Comparison of ENCODE assay signal across 9 cellular contexts in the genomic region with DNA sequence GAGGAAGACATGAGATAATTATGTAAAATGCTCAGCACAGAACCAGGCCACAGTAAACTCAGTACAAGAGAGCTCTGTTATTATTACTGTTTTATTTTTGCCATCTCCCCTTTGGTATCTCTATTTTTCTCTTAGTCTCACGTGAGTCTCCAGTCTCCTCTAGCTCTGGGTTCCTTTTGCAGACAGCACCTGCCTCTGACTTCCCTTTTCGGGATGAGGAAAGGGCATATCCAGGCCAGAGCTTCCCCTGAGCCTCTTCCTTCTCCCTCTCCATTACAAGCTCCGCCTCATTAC. TPM values are rescaled to one million over a fixed set of nuclear protein-coding genes. Genes with fewer than 3 reads are reported as not detected.
A peak's percentile ranks its signal among the peaks of the same experiment; 100 is the strongest.
DNase-seq lines count a peak whose midpoint lies in the region; ATAC-seq, FAIRE-seq and TF ChIP-seq lines count a peak whose summit lies in the region.
"Had no signal": no experiment of that assay in that cellular context is flagged by ENCODE, and none has a peak within 500 bp of the region (broad histone marks: within the 10 kb centered on the region; RNA-seq: fewer than 3 reads in every experiment).

No MANE protein-coding gene starts in this region.

- no peaks in the 10 kb centered on the region for H3K27me3 Mint-ChIP-seq in CD8-positive, alpha-beta T cell (ENCODE audit: low read depth)
- H3K27me3 Mint-ChIP-seq in activated B cell treated with CpG ODN at 0.5 μM for 24 hours, result peaks cover 5% of the 10 kb centered on the region

- H3K27ac Mint-ChIP-seq in CD8-positive, alpha-beta T cell, result peak overlapping the region; percentile 50
- peak overlapping the region; percentile 89 for H3K27ac Mint-ChIP-seq in activated B cell treated with CpG ODN at 0.5 μM for 24 hours

- H3K9ac ChIP-seq in Karpas-422 (ENCODE audit: low read length), result peak overlapping the region; percentile 75
- peak overlapping the region; percentile 81 for H3K9ac ChIP-seq in smooth muscle cell (ENCODE audit: low read depth)

- no peaks in the 10 kb centered on the region for H3K9me3 ChIP-seq in CD8-positive, alpha-beta T cell (ENCODE audit: low read length)
- H3K9me3 ChIP-seq in Karpas-422 (ENCODE audit: low read length) (no peaks in the 10 kb centered on the region), left ventricle myocardium inferior (replicated peaks) (no peaks in the 10 kb centered on the region), smooth muscle cell (replicated peaks; ENCODE audit: low read depth) (no peaks in the 10 kb centered on the region), small intestine (ENCODE audit: control insufficient read depth, low read depth) (no peaks in the 10 kb centered on the region)

- peaks cover 20% of the 10 kb centered on the region for H3K4me1 ChIP-seq in CD8-positive, alpha-beta T cell (ENCODE audit: insufficient read depth, low read length)
- H3K4me1 ChIP-seq in Karpas-422 (ENCODE audit: low read length), result peaks cover 22% of the 10 kb centered on the region
- peaks cover 27% of the 10 kb centered on the region for H3K4me1 ChIP-seq in left ventricle myocardium inferior
- peaks cover 12% of the 10 kb centered on the region for H3K4me1 ChIP-seq in smooth muscle cell (ENCODE audit: low read depth)
- peaks cover 5 to 6% of the 10 kb centered on the region in 2 donors for H3K4me1 ChIP-seq in small intestine (ENCODE audit: control insufficient read depth in 2 of 2, insufficient read depth in 1 of 2, low read depth in 1 of 2, low read length in 1 of 2)

- H3K27ac ChIP-seq in CD8-positive, alpha-beta T cell (ENCODE audit: low read depth, low read length), result no peak overlapping the region
- H3K27ac ChIP-seq in Karpas-422 (ENCODE audit: low read length), result no peak overlapping the region
- H3K27ac ChIP-seq in left ventricle myocardium inferior (replicated peaks), result peak overlapping the region; percentile 81
- H3K27ac ChIP-seq in smooth muscle cell (ENCODE audit: low read depth), result peak overlapping the region; percentile 81
- peak overlapping the region in 1 of 2 donors; percentile 74 for H3K27ac ChIP-seq in small intestine (ENCODE audit: low read depth in 1 of 2, low read length in 1 of 2)

- POLR2A ChIA-PET in CD8-positive, alpha-beta T cell (lab: Charles Lee), result interaction anchor here (0.7 to 1.4 kb wide), 2 partner anchors 27 to 69 kb away, joined by 3 to 6 read pairs; no protein-coding TSS in a partner anchor
- POLR2A ChIA-PET in activated B cell treated with CpG ODN at 0.5 μM for 24 hours (lab: Charles Lee), result interaction anchor here (0.5 to 2.4 kb wide), 19 partner anchors 7 to 1675 kb away, joined by 3 to 26 read pairs (median 4); a partner anchor contains a TSS

- TF ChIP-seq CTCF in CD8-positive, alpha-beta T cell (IDR thresholded peaks at IDR 0.05), result no peak
- TF ChIP-seq CTCF in activated B cell treated with CpG ODN at 0.5 μM for 24 hours (IDR thresholded peaks at IDR 0.05) (no peak), left ventricle myocardium inferior (IDR thresholded peaks at IDR 0.05; ENCODE audit: borderline replicate concordance) (no peak), smooth muscle cell (IDR thresholded peaks at IDR 0.05; ENCODE audit: borderline replicate concordance, insufficient read depth, poor library complexity, severe bottlenecking) (no peak)

- peaks cover 37% of the 10 kb centered on the region for H3K4me1 Mint-ChIP-seq in CD8-positive, alpha-beta T cell (ENCODE audit: low read depth)
- H3K4me1 Mint-ChIP-seq in activated B cell treated with CpG ODN at 0.5 μM for 24 hours, result peaks cover 43% of the 10 kb centered on the region

- H2AFZ ChIP-seq in Karpas-422 (ENCODE audit: low read length) (peak overlapping the region; percentile 40; the same call in 1 of the 2 replicates), smooth muscle cell (ENCODE audit: low read depth) (peak overlapping the region; percentile 85)

- H3K4me3 ChIP-seq in CD8-positive, alpha-beta T cell (ENCODE audit: low read depth, low read length), result peak overlapping the region; percentile 55
- H3K4me3 ChIP-seq in Karpas-422 (ENCODE audit: low read length) (peak overlapping the region; percentile 92), left ventricle myocardium inferior (peak overlapping the region; percentile 76), smooth muscle cell (peak overlapping the region; percentile 54), small intestine (ENCODE audit: low read depth in 1 of 2, low read length in 2 of 2) (peak overlapping the region in 1 of 2 donors; percentile 57)

- H3K36me3 ChIP-seq in CD8-positive, alpha-beta T cell (ENCODE audit: insufficient read depth, low read length), result no peaks in the 10 kb centered on the region
- H3K36me3 ChIP-seq in Karpas-422 (ENCODE audit: insufficient read depth, low read length), result no peaks in the 10 kb centered on the region
- no peaks in the 10 kb centered on the region for H3K36me3 ChIP-seq in left ventricle myocardium inferior
- no peaks in the 10 kb centered on the region for H3K36me3 ChIP-seq in smooth muscle cell (ENCODE audit: low read depth)
- H3K36me3 ChIP-seq in small intestine (ENCODE audit: control insufficient read depth in 2 of 2, insufficient read depth in 2 of 2, low read length in 2 of 2), result no peaks in the 10 kb centered on the region

- DNase-seq in CD8-positive, alpha-beta T cell, result no peak
- DNase-seq in Karpas-422 (peak; percentile 62), activated B cell treated with CpG ODN at 0.5 μM for 24 hours (no peak), left ventricle myocardium inferior (no peak), smooth muscle cell (lab: John Stamatoyannopoulos, UW; ENCODE audit: unreplicated experiment) (no peak), small intestine (no peak), NCI-H1417 treated with DMSO at 0.1 percent for 48 hours (lab: John Stamatoyannopoulos, UW) (no peak)

- H3K9me2 ChIP-seq in Karpas-422 (replicated peaks; ENCODE audit: insufficient read depth, low read length), result no peaks in the 10 kb centered on the region

- H3K9me3 Mint-ChIP-seq in CD8-positive, alpha-beta T cell, result no peaks in the 10 kb centered on the region
- H3K9me3 Mint-ChIP-seq in activated B cell treated with CpG ODN at 0.5 μM for 24 hours, result no peaks in the 10 kb centered on the region

- no peaks in the 10 kb centered on the region for H3F3A ChIP-seq in smooth muscle cell (ENCODE audit: low read depth)

- intact Hi-C loops in CD8-positive, alpha-beta T cell (cut with DNase I, micrococcal nuclease), result loop anchor here (2.0 to 5.0 kb wide), 3 partner anchors 27 to 71 kb away; a partner anchor contains a TSS
- intact Hi-C loops in activated B cell treated with CpG ODN at 0.5 μM for 24 hours (cut with micrococcal nuclease) (loop anchor here (2.0 kb wide), 2 partner anchors 27 to 321 kb away; no protein-coding TSS in a partner anchor), left ventricle myocardium inferior (cut with micrococcal nuclease) (no loop called here)

- CTCF ChIA-PET in CD8-positive, alpha-beta T cell (lab: Charles Lee), result interaction anchor here (0.7 to 2.1 kb wide), 3 partner anchors 14 to 42 kb away, joined by 3 to 9 read pairs (median 4); no protein-coding TSS in a partner anchor
- CTCF ChIA-PET in activated B cell treated with CpG ODN at 0.5 μM for 24 hours (lab: Charles Lee), result interaction anchor here (1.3 to 1.6 kb wide), 2 partner anchors 10 to 24 kb away, joined by 4 to 7 read pairs; no protein-coding TSS in a partner anchor

- no peak for ATAC-seq in CD8-positive, alpha-beta T cell
- ATAC-seq in activated B cell treated with CpG ODN at 0.5 μM for 24 hours (ENCODE audit: low read depth), result no peak
- ATAC-seq in HG02840 (IDR thresholded peaks at IDR 0.05; ENCODE audit: low FRiP score, unreplicated experiment), result no peak

- H3K4me2 ChIP-seq in Karpas-422 (ENCODE audit: low read depth, low read length, poor library complexity, severe bottlenecking), result peak overlapping the region; percentile 99
- peak overlapping the region; percentile 85 for H3K4me2 ChIP-seq in smooth muscle cell

- no peaks in the 10 kb centered on the region for H3K27me3 ChIP-seq in CD8-positive, alpha-beta T cell (ENCODE audit: insufficient read depth, low read length)
- H3K27me3 ChIP-seq in Karpas-422 (ENCODE audit: low read length), result no peaks in the 10 kb centered on the region
- peaks cover 4% of the 10 kb centered on the region for H3K27me3 ChIP-seq in left ventricle myocardium inferior (ENCODE audit: low read depth)
- H3K27me3 ChIP-seq in smooth muscle cell (ENCODE audit: low read depth), result peaks cover 8% of the 10 kb centered on the region
- no peaks in the 10 kb centered on the region for H3K27me3 ChIP-seq in small intestine (ENCODE audit: control insufficient read depth in 2 of 2, insufficient read depth in 2 of 2, low read length in 2 of 2)

- peak overlapping the region; percentile 82 for H3K4me3 Mint-ChIP-seq in CD8-positive, alpha-beta T cell
- H3K4me3 Mint-ChIP-seq in activated B cell treated with CpG ODN at 0.5 μM for 24 hours, result peak overlapping the region; percentile 95

- WGBS in smooth muscle cell (ENCODE audit: low lambda C conversion rate), result 31% methylated on average over 3 of the region's 3 CpGs
- WGBS in small intestine, 3 donors, result 8 to 24% (median 19%) methylated on average over 3 of the region's 3 CpGs

- no peaks in the 10 kb centered on the region for H3K36me3 Mint-ChIP-seq in CD8-positive, alpha-beta T cell
- H3K36me3 Mint-ChIP-seq in activated B cell treated with CpG ODN at 0.5 μM for 24 hours (ENCODE audit: low read depth), result no peaks in the 10 kb centered on the region

- H4K20me1 ChIP-seq in Karpas-422 (ENCODE audit: insufficient read depth, low read depth, low read length) (no peaks in the 10 kb centered on the region; the same call in 1 of the 2 replicates), smooth muscle cell (ENCODE audit: low read depth) (no peaks in the 10 kb centered on the region)

- H3K79me2 ChIP-seq in Karpas-422 (ENCODE audit: low read length) (peaks cover 10% of the 10 kb centered on the region), smooth muscle cell (ENCODE audit: low read depth) (no peaks in the 10 kb centered on the region)

- FAIRE-seq in small intestine (lab: Jason Lieb, UNC), result no peak

RNA-seq across cellular contexts. Expression of a gene that starts 6.1 kb away (rescaled TPM):
- total RNA-seq in CD8-positive, alpha-beta T cell, result not detected
- total RNA-seq in Karpas-422 (2014; rRNA removed; shearing (Covaris generic); ENCODE audit: low replicate concordance), result not detected in 2 replicates
- total RNA-seq in activated B cell treated with CpG ODN at 0.5 μM for 24 hours (1.00 and 2.4 TPM in 2 replicates), left ventricle myocardium inferior (0.49 TPM), smooth muscle cell (24.1 and 31.3 TPM in 2 replicates)
- polyA plus RNA-seq in smooth muscle cell (23.7 and 44.9 TPM in 2 replicates), small intestine (1 to 10 TPM; 5.8 to 10.0 (median 8.1) TPM)
- total RNA-seq: pulmonary artery endothelial cell had no signal

RNA-seq across cellular contexts. Expression of a gene that starts 31.0 kb away (rescaled TPM):
- 1 to 10 TPM; 4.8 to 8.6 TPM for total RNA-seq in CD8-positive, alpha-beta T cell
- 16.3 and 50.6 TPM in 2 replicates for total RNA-seq in Karpas-422 (2014; rRNA removed; shearing (Covaris generic); ENCODE audit: low replicate concordance)
- total RNA-seq in activated B cell treated with CpG ODN at 0.5 μM for 24 hours (37.2 and 37.3 TPM in 2 replicates), left ventricle myocardium inferior (55.8 TPM), smooth muscle cell (4.0 and 9.2 TPM in 2 replicates)
- polyA plus RNA-seq in smooth muscle cell (4.1 and 8.4 TPM in 2 replicates), small intestine (10 to 100 TPM; 10.1 to 40.2 (median 17.3) TPM)

RNA-seq across cellular contexts. Expression of a gene that starts 46.6 kb away (rescaled TPM):
- total RNA-seq in CD8-positive, alpha-beta T cell, result not detected
- not detected in 2 replicates for total RNA-seq in Karpas-422 (2014; rRNA removed; shearing (Covaris generic); ENCODE audit: low replicate concordance)
- total RNA-seq in activated B cell treated with CpG ODN at 0.5 μM for 24 hours (not detected in 2 replicates), left ventricle myocardium inferior (not detected), smooth muscle cell (not detected in 2 replicates)
- polyA plus RNA-seq in smooth muscle cell (not detected in 2 replicates), small intestine (1 to 10 TPM in 2 of 3 donors, under 1 TPM in 1; 0.70 to 1.6 (median 1.1) TPM)
- total RNA-seq: pulmonary artery endothelial cell had no signal

Comparison
In these comparisons a context has a peak if more than half of its experiments do, and no peak if none do; other contexts are left out.
1. H3K27ac ChIP-seq: peak in left ventricle myocardium inferior (single experiment) and smooth muscle cell (single experiment); none in CD8-positive, alpha-beta T cell (single experiment) and Karpas-422 (single experiment).